1 cellular context compared by ENCODE assay signal in the genomic region with DNA sequence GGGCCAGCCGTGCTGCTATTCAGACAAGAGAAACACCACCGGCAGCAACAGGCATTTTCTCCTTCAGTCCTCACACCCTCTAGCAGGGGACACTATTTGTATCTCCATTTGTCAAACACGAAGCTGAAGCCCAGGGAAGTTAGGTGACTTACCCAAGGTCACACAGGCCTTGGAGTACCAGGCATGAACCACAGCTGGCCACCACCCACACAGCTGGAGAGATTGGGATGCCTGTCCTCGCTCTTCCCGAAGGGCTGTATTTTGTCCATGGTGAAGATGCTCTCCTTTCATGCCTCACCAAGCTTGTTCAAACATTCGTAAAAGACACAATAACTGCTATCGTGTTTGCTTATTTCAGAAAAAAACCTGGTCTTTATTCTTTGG.
TF ChIP-seq lines count a peak whose summit lies in the region.

No MANE protein-coding gene starts in this region.

TF ChIP-seq in HepG2, 621 proteins besides CTCF, POLR2A, EP300 and RAD21 (continued from another document):
- TF ChIP-seq, protein P1, sequence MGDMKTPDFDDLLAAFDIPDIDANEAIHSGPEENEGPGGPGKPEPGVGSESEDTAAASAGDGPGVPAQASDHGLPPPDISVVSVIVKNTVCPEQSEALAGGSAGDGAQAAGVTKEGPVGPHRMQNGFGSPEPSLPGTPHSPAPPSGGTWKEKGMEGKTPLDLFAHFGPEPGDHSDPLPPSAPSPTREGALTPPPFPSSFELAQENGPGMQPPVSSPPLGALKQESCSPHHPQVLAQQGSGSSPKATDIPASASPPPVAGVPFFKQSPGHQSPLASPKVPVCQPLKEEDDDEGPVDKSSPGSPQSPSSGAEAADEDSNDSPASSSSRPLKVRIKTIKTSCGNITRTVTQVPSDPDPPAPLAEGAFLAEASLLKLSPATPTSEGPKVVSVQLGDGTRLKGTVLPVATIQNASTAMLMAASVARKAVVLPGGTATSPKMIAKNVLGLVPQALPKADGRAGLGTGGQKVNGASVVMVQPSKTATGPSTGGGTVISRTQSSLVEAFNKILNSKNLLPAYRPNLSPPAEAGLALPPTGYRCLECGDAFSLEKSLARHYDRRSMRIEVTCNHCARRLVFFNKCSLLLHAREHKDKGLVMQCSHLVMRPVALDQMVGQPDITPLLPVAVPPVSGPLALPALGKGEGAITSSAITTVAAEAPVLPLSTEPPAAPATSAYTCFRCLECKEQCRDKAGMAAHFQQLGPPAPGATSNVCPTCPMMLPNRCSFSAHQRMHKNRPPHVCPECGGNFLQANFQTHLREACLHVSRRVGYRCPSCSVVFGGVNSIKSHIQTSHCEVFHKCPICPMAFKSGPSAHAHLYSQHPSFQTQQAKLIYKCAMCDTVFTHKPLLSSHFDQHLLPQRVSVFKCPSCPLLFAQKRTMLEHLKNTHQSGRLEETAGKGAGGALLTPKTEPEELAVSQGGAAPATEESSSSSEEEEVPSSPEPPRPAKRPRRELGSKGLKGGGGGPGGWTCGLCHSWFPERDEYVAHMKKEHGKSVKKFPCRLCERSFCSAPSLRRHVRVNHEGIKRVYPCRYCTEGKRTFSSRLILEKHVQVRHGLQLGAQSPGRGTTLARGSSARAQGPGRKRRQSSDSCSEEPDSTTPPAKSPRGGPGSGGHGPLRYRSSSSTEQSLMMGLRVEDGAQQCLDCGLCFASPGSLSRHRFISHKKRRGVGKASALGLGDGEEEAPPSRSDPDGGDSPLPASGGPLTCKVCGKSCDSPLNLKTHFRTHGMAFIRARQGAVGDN (CRISPR knock-in tag; IDR thresholded peaks at IDR 0.05): peak; percentile 14; the same call in 1 of the 2 replicates
- no peak for TF ChIP-seq SRF (IDR thresholded peaks at IDR 0.05; ENCODE audit: low read depth, low read length)
- TF ChIP-seq, protein P2, sequence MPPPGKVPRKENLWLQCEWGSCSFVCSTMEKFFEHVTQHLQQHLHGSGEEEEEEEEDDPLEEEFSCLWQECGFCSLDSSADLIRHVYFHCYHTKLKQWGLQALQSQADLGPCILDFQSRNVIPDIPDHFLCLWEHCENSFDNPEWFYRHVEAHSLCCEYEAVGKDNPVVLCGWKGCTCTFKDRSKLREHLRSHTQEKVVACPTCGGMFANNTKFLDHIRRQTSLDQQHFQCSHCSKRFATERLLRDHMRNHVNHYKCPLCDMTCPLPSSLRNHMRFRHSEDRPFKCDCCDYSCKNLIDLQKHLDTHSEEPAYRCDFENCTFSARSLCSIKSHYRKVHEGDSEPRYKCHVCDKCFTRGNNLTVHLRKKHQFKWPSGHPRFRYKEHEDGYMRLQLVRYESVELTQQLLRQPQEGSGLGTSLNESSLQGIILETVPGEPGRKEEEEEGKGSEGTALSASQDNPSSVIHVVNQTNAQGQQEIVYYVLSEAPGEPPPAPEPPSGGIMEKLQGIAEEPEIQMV (CRISPR knock-in tag; IDR thresholded peaks at IDR 0.05; ENCODE audit: low read depth): no peak
- TF ChIP-seq TBP (CRISPR knock-in tag; IDR thresholded peaks at IDR 0.05): no peak
- TF ChIP-seq PHB2 (IDR thresholded peaks at IDR 0.05; ENCODE audit: partially characterized antibody): no peak
- TF ChIP-seq, protein P3, sequence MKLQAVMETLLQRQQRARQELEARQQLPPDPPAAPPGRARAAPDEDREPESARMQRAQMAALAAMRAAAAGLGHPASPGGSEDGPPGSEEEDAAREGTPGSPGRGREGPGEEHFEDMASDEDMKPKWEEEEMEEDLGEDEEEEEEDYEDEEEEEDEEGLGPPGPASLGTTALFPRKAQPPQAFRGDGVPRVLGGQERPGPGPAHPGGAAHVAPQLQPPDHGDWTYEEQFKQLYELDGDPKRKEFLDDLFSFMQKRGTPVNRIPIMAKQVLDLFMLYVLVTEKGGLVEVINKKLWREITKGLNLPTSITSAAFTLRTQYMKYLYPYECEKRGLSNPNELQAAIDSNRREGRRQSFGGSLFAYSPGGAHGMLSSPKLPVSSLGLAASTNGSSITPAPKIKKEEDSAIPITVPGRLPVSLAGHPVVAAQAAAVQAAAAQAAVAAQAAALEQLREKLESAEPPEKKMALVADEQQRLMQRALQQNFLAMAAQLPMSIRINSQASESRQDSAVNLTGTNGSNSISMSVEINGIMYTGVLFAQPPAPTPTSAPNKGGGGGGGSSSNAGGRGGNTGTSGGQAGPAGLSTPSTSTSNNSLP (IDR thresholded peaks at IDR 0.05; ENCODE audit: low read depth, low read length): no peak
- no peak for TF ChIP-seq ELF4 (CRISPR knock-in tag; IDR thresholded peaks at IDR 0.05; ENCODE audit: borderline replicate concordance)
